2 cellular contexts compared by ENCODE assay signal in the genomic region with DNA sequence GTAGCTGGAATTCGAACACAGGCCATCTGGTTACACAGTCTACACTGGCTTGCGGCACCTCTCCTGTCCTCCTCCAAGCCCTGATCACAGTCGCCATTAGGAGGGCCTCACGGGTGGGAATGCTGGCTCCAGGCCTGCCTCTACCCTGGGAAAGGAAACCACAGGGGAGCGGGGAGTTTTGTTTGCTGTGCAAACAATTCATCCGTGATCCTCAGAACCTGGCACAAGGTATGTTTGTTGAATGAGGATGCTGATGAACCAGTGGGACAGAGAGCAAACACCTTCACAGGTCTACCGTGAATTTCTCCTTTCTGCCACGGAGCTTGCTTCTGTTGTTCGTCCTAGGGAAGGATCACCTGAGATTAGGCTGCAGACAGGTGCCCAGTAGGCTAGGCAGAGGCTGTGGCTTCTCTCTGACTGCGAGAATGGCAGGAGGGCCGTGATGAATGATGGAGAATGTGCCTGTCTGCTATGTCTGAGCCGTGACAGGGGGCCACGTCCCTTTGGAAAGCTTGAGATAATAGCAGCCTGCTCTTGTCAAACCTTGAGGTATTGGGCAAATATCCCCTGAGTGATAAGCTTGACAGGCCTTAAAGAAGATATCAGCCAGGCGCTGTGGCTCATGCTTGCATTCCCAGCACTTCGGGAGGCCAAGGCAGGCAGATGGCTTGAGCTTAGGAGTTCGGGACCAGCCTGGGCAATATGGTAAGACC.
TF ChIP-seq lines count a peak whose summit lies in the region.

No MANE protein-coding gene starts in this region.

TF ChIP-seq in IMR-90, 13 proteins besides CTCF, POLR2A, EP300 and RAD21:
- no peak for TF ChIP-seq USF2 (IDR thresholded peaks at IDR 0.05; ENCODE audit: low read depth, low read length)
- TF ChIP-seq RCOR1 (IDR thresholded peaks at IDR 0.05; ENCODE audit: insufficient replicate concordance, low read length), result no peak
- no peak for TF ChIP-seq CHD1 (IDR thresholded peaks at IDR 0.05; ENCODE audit: low read depth, low read length)
- TF ChIP-seq CEBPB (IDR thresholded peaks at IDR 0.05; ENCODE audit: low read depth, low read length), result no peak
- no peak for TF ChIP-seq FOS (IDR thresholded peaks at IDR 0.05; ENCODE audit: low read depth, low read length)
- TF ChIP-seq SMC3 (IDR thresholded peaks at IDR 0.05; ENCODE audit: low read depth, low read length), result no peak
- no peak for TF ChIP-seq BHLHE40 (IDR thresholded peaks at IDR 0.05; ENCODE audit: low read depth, low read length)
- no peak for TF ChIP-seq RFX5 (IDR thresholded peaks at IDR 0.05; ENCODE audit: low read depth, low read length)
- no peak for TF ChIP-seq ELK1 (IDR thresholded peaks at IDR 0.05; ENCODE audit: borderline replicate concordance, low read depth, low read length)
- no peak for TF ChIP-seq MXI1 (IDR thresholded peaks at IDR 0.05; ENCODE audit: borderline replicate concordance, low read depth, low read length)
- TF ChIP-seq MAFK (IDR thresholded peaks at IDR 0.05; ENCODE audit: low read depth, low read length), result no peak
- no peak for TF ChIP-seq NFE2L2 (IDR thresholded peaks at IDR 0.05; ENCODE audit: low read depth, low read length)
- TF ChIP-seq MAZ (IDR thresholded peaks at IDR 0.05; ENCODE audit: borderline replicate concordance, low read depth, low read length), result no peak

TF ChIP-seq in H1, 55 proteins besides CTCF, POLR2A, EP300 and RAD21:
- TF ChIP-seq TCF12 (IDR thresholded peaks at IDR 0.05; ENCODE audit: low read depth, low read length) (no peak), E2F6 (IDR thresholded peaks at IDR 0.05) (no peak), ASH2L (IDR thresholded peaks at IDR 0.05; ENCODE audit: low read length) (no peak), KDM1A (IDR thresholded peaks at IDR 0.05; ENCODE audit: borderline replicate concordance, low read length) (no peak), CHD2 (IDR thresholded peaks at IDR 0.05; ENCODE audit: low read length) (no peak), RBBP5 (IDR thresholded peaks at IDR 0.05; ENCODE audit: borderline replicate concordance, low read depth, low read length) (no peak), SP4 (IDR thresholded peaks at IDR 0.05; ENCODE audit: low read length) (no peak), SUZ12 (IDR thresholded peaks at IDR 0.05; ENCODE audit: low read length) (no peak), JUN (IDR thresholded peaks at IDR 0.05; ENCODE audit: low read depth, low read length) (no peak), FOSL1 (IDR thresholded peaks at IDR 0.05; ENCODE audit: insufficient read depth, low read depth, low read length) (no peak), SRF (IDR thresholded peaks at IDR 0.05; ENCODE audit: low read depth, low read length) (no peak), BRCA1 (IDR thresholded peaks at IDR 0.05; ENCODE audit: low read depth, low read length) (no peak), ATF3 (IDR thresholded peaks at IDR 0.05; ENCODE audit: insufficient read depth, low read depth, low read length) (no peak), KDM4A (IDR thresholded peaks at IDR 0.05; ENCODE audit: low read depth, low read length, severe bottlenecking) (no peak), CBX8 (IDR thresholded peaks at IDR 0.05; ENCODE audit: borderline replicate concordance, low read depth, low read length) (no peak)
